Comparison of ENCODE assay signal across 10 cellular contexts in the genomic region with DNA sequence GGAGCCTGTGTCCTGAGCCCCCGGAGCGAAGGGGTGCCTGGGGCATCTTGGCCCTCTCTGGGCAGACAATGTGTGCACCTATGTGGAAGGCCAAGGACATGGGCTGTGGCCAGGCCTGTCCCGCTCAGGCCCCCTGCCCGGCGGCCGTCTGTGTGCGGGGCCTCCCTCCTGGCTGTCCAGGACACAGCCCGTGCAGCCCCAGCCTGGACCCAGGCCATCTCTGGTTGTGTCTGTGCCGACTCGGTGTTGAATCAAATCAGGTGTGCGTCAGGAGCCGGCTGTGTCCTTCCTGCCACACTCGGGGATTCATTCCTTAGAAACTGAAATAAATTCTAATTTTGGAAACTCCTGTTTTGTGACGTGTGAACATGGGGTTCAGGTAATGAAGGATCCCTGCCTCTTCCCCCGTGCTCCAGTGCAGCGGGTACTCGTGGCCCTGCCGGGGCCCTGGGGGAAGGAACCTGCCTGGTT. TPM values are rescaled to one million over a fixed set of nuclear protein-coding genes. Genes with fewer than 3 reads are reported as not detected.
DNase-seq lines count a peak whose midpoint lies in the region; TF ChIP-seq lines count a peak whose summit lies in the region.
"Had no signal": no experiment of that assay in that cellular context is flagged by ENCODE, and none has a peak within 500 bp of the region (broad histone marks: within the 10 kb centered on the region; RNA-seq: fewer than 3 reads in every experiment).

No MANE protein-coding gene starts in this region.

- no peak overlapping the region for H4K91ac ChIP-seq in neuronal stem cell (ENCODE audit: low read depth, low read length, poor library complexity)

- in situ Hi-C loops in G401 (cut with HindIII; ENCODE audit: low sequenced_read_pairs): no loop called here

- peak overlapping the region; percentile 60 for H3K27ac Mint-ChIP-seq in dendritic cell treated with granulocyte-macrophage colony-stimulating factor and Interleukin-4, amounts not matched to agents 40 ng/mL and 50 ng/mL, for 4 days

- no peaks in the 10 kb centered on the region for H3K9me3 Mint-ChIP-seq in dendritic cell treated with granulocyte-macrophage colony-stimulating factor and Interleukin-4, amounts not matched to agents 40 ng/mL and 50 ng/mL, for 4 days

- H3K4me1 Mint-ChIP-seq in dendritic cell treated with granulocyte-macrophage colony-stimulating factor and Interleukin-4, amounts not matched to agents 40 ng/mL and 50 ng/mL, for 4 days (ENCODE audit: low read depth): peaks cover 45% of the 10 kb centered on the region

- H3K4me2 ChIP-seq in OCI-LY1 (ENCODE audit: low read length) (peak overlapping the region; percentile 91), neuronal stem cell (ENCODE audit: insufficient read depth, low read length, poor library complexity, severe bottlenecking) (peak overlapping the region; percentile 98)

- no peak for TF ChIP-seq CTCF in OCI-LY1 (IDR thresholded peaks at IDR 0.05; ENCODE audit: low read length)

- H3F3A ChIP-seq in OCI-LY1 (ENCODE audit: insufficient read depth, low read length): peaks cover 5% of the 10 kb centered on the region; the same call in 1 of the 2 replicates

- peaks cover 14% of the 10 kb centered on the region for H3K79me1 ChIP-seq in neuronal stem cell (ENCODE audit: low read depth, low read length)

- H3K9ac ChIP-seq in OCI-LY1 (ENCODE audit: low read length): peak overlapping the region; percentile 69; the same call in 1 of the 2 replicates
- H3K9ac ChIP-seq in neuronal stem cell (ENCODE audit: low read depth, low read length, poor library complexity): peak overlapping the region; percentile 21

- H2BK15ac ChIP-seq in neuronal stem cell (ENCODE audit: low read length): no peak overlapping the region

- peak overlapping the region; percentile 45 for H3K18ac ChIP-seq in neuronal stem cell (ENCODE audit: low read length)

- H2AFZ ChIP-seq in OCI-LY1 (ENCODE audit: low read length) (no peak overlapping the region), neuronal stem cell (ENCODE audit: low read length) (no peak overlapping the region)

- no peak overlapping the region for H3K4ac ChIP-seq in neuronal stem cell (ENCODE audit: low read length)

- H3K36me3 ChIP-seq in OCI-LY1 (ENCODE audit: insufficient read depth, low read length) (peaks cover 66% of the 10 kb centered on the region), neuronal stem cell (replicated peaks in 1 of 2; ENCODE audit: control insufficient read depth in 2 of 2, insufficient read depth in 2 of 2, low read length in 2 of 2) (peaks cover 18 to 49% of the 10 kb centered on the region in 2 donors)

- no peaks in the 10 kb centered on the region for H3K27me3 Mint-ChIP-seq in dendritic cell treated with granulocyte-macrophage colony-stimulating factor and Interleukin-4, amounts not matched to agents 40 ng/mL and 50 ng/mL, for 4 days

- H2AK5ac ChIP-seq in neuronal stem cell (ENCODE audit: low read depth, low read length): peak overlapping the region; percentile 47

- H3K14ac ChIP-seq in neuronal stem cell (ENCODE audit: low read length): no peak overlapping the region

- H2BK5ac ChIP-seq in neuronal stem cell (ENCODE audit: low read length): no peak overlapping the region

- peaks cover 71% of the 10 kb centered on the region for H3K36me3 Mint-ChIP-seq in dendritic cell treated with granulocyte-macrophage colony-stimulating factor and Interleukin-4, amounts not matched to agents 40 ng/mL and 50 ng/mL, for 4 days (ENCODE audit: low read depth)

- intact Hi-C loops in dendritic cell treated with granulocyte-macrophage colony-stimulating factor and Interleukin-4, amounts not matched to agents 40 ng/mL and 50 ng/mL, for 4 days (cut with micrococcal nuclease): no loop called here

- H3K27me3 ChIP-seq in OCI-LY1 (ENCODE audit: insufficient read depth, low read length) (no peaks in the 10 kb centered on the region), neuronal stem cell (ENCODE audit: control insufficient read depth in 3 of 3, insufficient read depth in 3 of 3, low read depth in 1 of 3, low read length in 3 of 3) (no peaks in the 10 kb centered on the region)
- H3K27me3 ChIP-seq: testis had no signal

- H3K27ac ChIP-seq in OCI-LY1 (ENCODE audit: low read depth, low read length, poor library complexity, severe bottlenecking): peak overlapping the region; percentile 82
- H3K27ac ChIP-seq in neuronal stem cell (replicated peaks; ENCODE audit: low read length): peak overlapping the region; percentile 23

- H3K4me3 ChIP-seq in OCI-LY1 (ENCODE audit: low read depth, low read length, poor library complexity, severe bottlenecking): peak overlapping the region; percentile 78
- H3K4me3 ChIP-seq in neuronal stem cell (ENCODE audit: low read length in 2 of 2): peak overlapping the region; percentile 9 to 81

- H3K23ac ChIP-seq in neuronal stem cell (ENCODE audit: low read depth, low read length, poor library complexity): peak overlapping the region; percentile 73

- peaks cover 60% of the 10 kb centered on the region for H3K4me1 ChIP-seq in OCI-LY1 (ENCODE audit: insufficient read depth, low read length, severe bottlenecking)
- peaks cover 10 to 13% of the 10 kb centered on the region in 2 donors for H3K4me1 ChIP-seq in neuronal stem cell (ENCODE audit: control insufficient read depth in 2 of 2, insufficient read depth in 1 of 2, low read depth in 1 of 2, low read length in 2 of 2)

- no peak overlapping the region for H2BK12ac ChIP-seq in neuronal stem cell (ENCODE audit: low read length)

- DNase-seq in G401 (ENCODE audit: low spot score): peak; percentile 88
- DNase-seq in neuronal stem cell (ENCODE audit: low spot score): no peak
- DNase-seq in GM19238 (ENCODE audit: insufficient read length, low spot score): no peak
- DNase-seq in stimulated activated CD4-positive, alpha-beta T cell treated with anti-CD3 and anti-CD28 coated beads, Interleukin-4, amount 100 ng/mL, for 4 hours: no peak
- DNase-seq in activated effector memory CD4-positive, alpha-beta T cell treated with anti-CD3 and anti-CD28 coated beads, Interleukin-2, amount 50 U/mL, for 16 hours: no peak
- DNase-seq: midbrain, NCI-H2081, testis had no signal

- H3K9me3 ChIP-seq in OCI-LY1 (ENCODE audit: low read length): no peaks in the 10 kb centered on the region
- H3K9me3 ChIP-seq in neuronal stem cell (replicated peaks in 1 of 2; ENCODE audit: control insufficient read depth in 2 of 2, insufficient read depth in 1 of 2, low read depth in 1 of 2, low read length in 2 of 2): peaks cover 2 to 14% of the 10 kb centered on the region in 2 donors
- H3K9me3 ChIP-seq: testis had no signal

- no peaks in the 10 kb centered on the region for H3K9me2 ChIP-seq in OCI-LY1 (ENCODE audit: low read depth, low read length)

- no CpG with 5 or more reads among the region's 18 CpGs for WGBS in neuronal stem cell (ENCODE audit: extremely low coverage in 2 of 2, insufficient read length in 2 of 2, insufficient replicate concordance in 1 of 2), 2 donors

- H2BK120ac ChIP-seq in neuronal stem cell (ENCODE audit: low read depth, low read length): no peak overlapping the region

- H4K8ac ChIP-seq in neuronal stem cell (ENCODE audit: low read depth, low read length): no peak overlapping the region

- peaks cover 25% of the 10 kb centered on the region for H3K79me2 ChIP-seq in OCI-LY1 (ENCODE audit: insufficient read depth, low read length)

- no peaks in the 10 kb centered on the region for H4K20me1 ChIP-seq in OCI-LY1 (ENCODE audit: insufficient read depth, low read length)

- H3K4me3 Mint-ChIP-seq in dendritic cell treated with granulocyte-macrophage colony-stimulating factor and Interleukin-4, amounts not matched to agents 40 ng/mL and 50 ng/mL, for 4 days: peak overlapping the region; percentile 68

RNA-seq across cellular contexts. Expression of gene SELENOO, which starts 1.5 kb away (rescaled TPM):
- 25.5 and 40.7 TPM in 2 replicates for total RNA-seq in G401 (2014; rRNA removed; shearing (Covaris generic))
- polyA plus RNA-seq in neuronal stem cell (2013, experiment 1 of 2): 11.5 TPM
- polyA plus RNA-seq in neuronal stem cell (2013, experiment 2 of 2): 11.4 TPM

RNA-seq across cellular contexts. Expression of gene TRABD, which starts 13.6 kb away (rescaled TPM):
- total RNA-seq in G401 (2014; rRNA removed; shearing (Covaris generic)): 73.9 and 83.5 TPM in 2 replicates
- polyA plus RNA-seq in neuronal stem cell (2013, experiment 1 of 2): 34.5 TPM
- polyA plus RNA-seq in neuronal stem cell (2013, experiment 2 of 2): 33.8 TPM

RNA-seq across cellular contexts. Expression of gene PANX2, which starts 28.8 kb away (rescaled TPM):
- 0.62 and 1.4 TPM in 2 replicates for total RNA-seq in G401 (2014; rRNA removed; shearing (Covaris generic))
- polyA plus RNA-seq in neuronal stem cell (2013, experiment 1 of 2): 3.0 TPM
- polyA plus RNA-seq in neuronal stem cell (2013, experiment 2 of 2): 3.1 TPM

RNA-seq across cellular contexts. Expression of gene TUBGCP6, which starts 45.5 kb away (rescaled TPM):
- total RNA-seq in G401 (2014; rRNA removed; shearing (Covaris generic)): 15.1 and 17.0 TPM in 2 replicates
- 12.1 TPM for polyA plus RNA-seq in neuronal stem cell (2013, experiment 1 of 2)
- polyA plus RNA-seq in neuronal stem cell (2013, experiment 2 of 2): 12.1 TPM

RNA-seq across cellular contexts. Expression of gene HDAC10, which starts 51.8 kb away (rescaled TPM):
- 6.1 and 28.5 TPM in 2 replicates for total RNA-seq in G401 (2014; rRNA removed; shearing (Covaris generic))
- 20.1 TPM for polyA plus RNA-seq in neuronal stem cell (2013, experiment 1 of 2)
- 18.8 TPM for polyA plus RNA-seq in neuronal stem cell (2013, experiment 2 of 2)
